28 cellular contexts compared by ENCODE assay signal in genomic region chr4:173277340-173277739, GRCh38.
"Had no signal": no experiment of that assay in that cellular context is flagged by ENCODE, and none has a peak within 500 bp of the region (broad histone marks: within the 10 kb centered on the region; RNA-seq: fewer than 3 reads in every experiment).

No MANE protein-coding gene starts in this region.

- H3K27ac ChIP-seq: neural progenitor cell, ovary, parathyroid adenoma, psoas muscle, skin epidermis, spleen, suprapubic skin, testis, tibial artery, transverse colon, upper lobe of right lung, uterus had no signal

- ATAC-seq: natural killer cell; psoas muscle; right cardiac atrium; sciatic nerve; stimulated activated memory B cell treated with anti-CD40 and anti-IgM and Interleukin-4, amounts not matched to agents 10 μg/mL and 1 μg/mL and 100 μg/mL, for 72 hours; stimulated activated naive CD8-positive, alpha-beta T cell treated with anti-CD3 and anti-CD28 coated beads, Interleukin-15, amount 100 ng/mL, for 72 hours; stimulated activated naive CD8-positive, alpha-beta T cell treated with anti-CD3 and anti-CD28 coated beads, Interleukin-15, Interleukin-2, amounts not matched to agents 100 U/mL and 50 U/mL, for 24 hours; upper lobe of right lung had no signal

- H3K36me3 ChIP-seq: neural progenitor cell, ovary, suprapubic skin, tibial artery, transverse colon, upper lobe of right lung, uterus had no signal

- H3K9me3 ChIP-seq: ovary, psoas muscle, suprapubic skin, testis, tibial artery, transverse colon, upper lobe of right lung, uterus had no signal

- H3K4me3 ChIP-seq: neural progenitor cell, ovary, psoas muscle, skin epidermis, smooth muscle cell, spleen, suprapubic skin, testis, tibial artery, transverse colon, upper lobe of right lung, uterus had no signal

- H3K27me3 ChIP-seq: neural progenitor cell, ovary, spleen, suprapubic skin, testis, tibial artery, transverse colon, upper lobe of right lung, uterus had no signal

- DNase-seq: natural killer cell; occipital lobe; ovary; posterior cingulate gyrus; psoas muscle; right cardiac atrium; spleen; stimulated activated CD4-positive, alpha-beta T cell treated with anti-CD3 and anti-CD28 coated beads, Interleukin-12 subunit alpha, Interleukin-12 subunit beta, amount 100 ng/mL, for 4 hours; stimulated activated CD4-positive, alpha-beta T cell treated with anti-CD3 and anti-CD28 coated beads, Interleukin-1b, Interleukin-23, amount 100 ng/mL, for 48 hours; stimulated activated CD4-positive, alpha-beta T cell treated with anti-CD3 and anti-CD28 coated beads, Interleukin-4, amount 100 ng/mL, for 1 hour; stimulated activated CD4-positive, alpha-beta T cell treated with anti-CD3 and anti-CD28 coated beads, Interleukin-4, amount 100 ng/mL, for 4 hours; stimulated activated CD8-positive, alpha-beta memory T cell treated with anti-CD3 and anti-CD28 coated beads, Interleukin-4, amount 100 ng/mL, for 48 hours; stimulated activated naive CD4-positive, alpha-beta T cell; stimulated activated naive CD8-positive, alpha-beta T cell treated with anti-CD3 and anti-CD28 coated beads, Interleukin-15, amount 100 ng/mL, for 72 hours; stimulated activated naive CD8-positive, alpha-beta T cell treated with anti-CD3 and anti-CD28 coated beads, Interleukin-15, Interleukin-2, amounts not matched to agents 100 U/mL and 50 U/mL, for 24 hours; substantia nigra; testis; tibial artery; transverse colon; upper lobe of right lung; uterus had no signal

- H3K4me1 ChIP-seq: parathyroid adenoma, psoas muscle, suprapubic skin, tibial artery, upper lobe of right lung, uterus had no signal
